In genomic region chr12:109477185-109477962, GRCh38 we compare ENCODE assay signal across 8 cellular contexts. TPM values are rescaled to one million over a fixed set of nuclear protein-coding genes. Genes with fewer than 3 reads are reported as not detected.
DNase-seq lines count a peak whose midpoint lies in the region; ATAC-seq and TF ChIP-seq lines count a peak whose summit lies in the region.

A gene with protein sequence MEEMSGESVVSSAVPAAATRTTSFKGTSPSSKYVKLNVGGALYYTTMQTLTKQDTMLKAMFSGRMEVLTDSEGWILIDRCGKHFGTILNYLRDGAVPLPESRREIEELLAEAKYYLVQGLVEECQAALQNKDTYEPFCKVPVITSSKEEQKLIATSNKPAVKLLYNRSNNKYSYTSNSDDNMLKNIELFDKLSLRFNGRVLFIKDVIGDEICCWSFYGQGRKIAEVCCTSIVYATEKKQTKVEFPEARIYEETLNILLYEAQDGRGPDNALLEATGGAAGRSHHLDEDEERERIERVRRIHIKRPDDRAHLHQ (minus strand): TSS chr12:109477300. CDS start chr12:109477262, 38 bp downstream.
A gene with protein sequence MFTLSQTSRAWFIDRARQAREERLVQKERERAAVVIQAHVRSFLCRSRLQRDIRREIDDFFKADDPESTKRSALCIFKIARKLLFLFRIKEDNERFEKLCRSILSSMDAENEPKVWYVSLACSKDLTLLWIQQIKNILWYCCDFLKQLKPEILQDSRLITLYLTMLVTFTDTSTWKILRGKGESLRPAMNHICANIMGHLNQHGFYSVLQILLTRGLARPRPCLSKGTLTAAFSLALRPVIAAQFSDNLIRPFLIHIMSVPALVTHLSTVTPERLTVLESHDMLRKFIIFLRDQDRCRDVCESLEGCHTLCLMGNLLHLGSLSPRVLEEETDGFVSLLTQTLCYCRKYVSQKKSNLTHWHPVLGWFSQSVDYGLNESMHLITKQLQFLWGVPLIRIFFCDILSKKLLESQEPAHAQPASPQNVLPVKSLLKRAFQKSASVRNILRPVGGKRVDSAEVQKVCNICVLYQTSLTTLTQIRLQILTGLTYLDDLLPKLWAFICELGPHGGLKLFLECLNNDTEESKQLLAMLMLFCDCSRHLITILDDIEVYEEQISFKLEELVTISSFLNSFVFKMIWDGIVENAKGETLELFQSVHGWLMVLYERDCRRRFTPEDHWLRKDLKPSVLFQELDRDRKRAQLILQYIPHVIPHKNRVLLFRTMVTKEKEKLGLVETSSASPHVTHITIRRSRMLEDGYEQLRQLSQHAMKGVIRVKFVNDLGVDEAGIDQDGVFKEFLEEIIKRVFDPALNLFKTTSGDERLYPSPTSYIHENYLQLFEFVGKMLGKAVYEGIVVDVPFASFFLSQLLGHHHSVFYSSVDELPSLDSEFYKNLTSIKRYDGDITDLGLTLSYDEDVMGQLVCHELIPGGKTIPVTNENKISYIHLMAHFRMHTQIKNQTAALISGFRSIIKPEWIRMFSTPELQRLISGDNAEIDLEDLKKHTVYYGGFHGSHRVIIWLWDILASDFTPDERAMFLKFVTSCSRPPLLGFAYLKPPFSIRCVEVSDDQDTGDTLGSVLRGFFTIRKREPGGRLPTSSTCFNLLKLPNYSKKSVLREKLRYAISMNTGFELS (plus strand): TSS chr12:109477634. CDS start chr12:109483552, 5,918 bp downstream.

- H3K9ac ChIP-seq in SK-N-SH = peak within 1 kb of the TSS; percentile 95

- no peaks in the 10 kb centered on the region for H3K27me3 ChIP-seq in SK-N-SH (ENCODE audit: insufficient read depth)

- no peaks in the 10 kb centered on the region for H3F3A ChIP-seq in SK-N-SH (replicated peaks; ENCODE audit: insufficient read depth)

- peaks cover 26% of the 10 kb centered on the region for H4K20me1 ChIP-seq in SK-N-SH (ENCODE audit: insufficient read depth)

- ATAC-seq in HG02623 (IDR thresholded peaks at IDR 0.05; ENCODE audit: unreplicated experiment) = peak; percentile 91

- no peak for TF ChIP-seq CTCF in GM10248 (IDR thresholded peaks at IDR 0.05; ENCODE audit: control extremely low read depth, extremely low read depth, low read depth, missing control alignments)
- no peak; the same call in 1 of the 2 replicates for TF ChIP-seq CTCF in SK-N-SH (IDR thresholded peaks at IDR 0.05)

- POLR2A ChIA-PET in GM10248 (lab: Yijun Ruan, JAX) (interaction anchor here (0.6 kb wide), 1 partner anchor 1208 kb away, joined by 3 read pairs; no protein-coding TSS in a partner anchor), SK-N-SH (lab: Yijun Ruan, JAX) (interaction anchor here (0.6 to 1.3 kb wide), 3 partner anchors 9 to 433 kb away, joined by 3 read pairs; no protein-coding TSS in a partner anchor)

- H3K9me3 ChIP-seq in SK-N-SH = no peaks in the 10 kb centered on the region

- H3K4me2 ChIP-seq in SK-N-SH = peak within 1 kb of the TSS; percentile 80

- H3K4me3 ChIP-seq in SK-N-SH (ENCODE audit: low read depth in 2 of 2, low read length in 1 of 2) = peak within 1 kb of the TSS; percentile 93 to 94

- H3K27ac ChIP-seq in SK-N-SH (ENCODE audit: low read depth in 2 of 2, low read length in 1 of 2) = peak within 1 kb of the TSS; percentile 87 to 96

- peak; percentile 94 for DNase-seq in GM10248 (ENCODE audit: extremely low spot score)
- peak; percentile 78 for DNase-seq in NCI-H1092 treated with DMSO at 0.1 percent for 48 hours (lab: John Stamatoyannopoulos, UW)
- peak; percentile 94 for DNase-seq in SK-N-SH
- DNase-seq in activated naive CD4-positive, alpha-beta T cell treated with anti-CD3 and anti-CD28 coated beads, Interleukin-2, amount 10 ng/mL, durations not matched to agents 7 days and 5 days = peak; percentile 90
- DNase-seq in germinal center (ENCODE audit: low spot score) = peak; percentile 92
- DNase-seq in occipital lobe (lab: John Stamatoyannopoulos, UW) = peak; percentile 70
- DNase-seq in superior temporal gyrus (ENCODE audit: extremely low spot score) = peak; percentile 91

- no peaks in the 10 kb centered on the region for H3K9me2 ChIP-seq in SK-N-SH

- peaks cover 41% of the 10 kb centered on the region for H3K4me1 Mint-ChIP-seq in activated naive CD4-positive, alpha-beta T cell treated with anti-CD3 and anti-CD28 coated beads, Interleukin-2, amount 10 ng/mL, durations not matched to agents 7 days and 5 days

- H3K4me3 Mint-ChIP-seq in activated naive CD4-positive, alpha-beta T cell treated with anti-CD3 and anti-CD28 coated beads, Interleukin-2, amount 10 ng/mL, durations not matched to agents 7 days and 5 days = peak within 1 kb of the TSS; percentile 86

- H3K27me3 Mint-ChIP-seq in activated naive CD4-positive, alpha-beta T cell treated with anti-CD3 and anti-CD28 coated beads, Interleukin-2, amount 10 ng/mL, durations not matched to agents 7 days and 5 days = no peaks in the 10 kb centered on the region

- H3K36me3 ChIP-seq in SK-N-SH (replicated peaks in 1 of 2; ENCODE audit: control insufficient read depth in 1 of 2, insufficient read depth in 2 of 2, low read length in 1 of 2) = peaks cover 0 to 14% of the 10 kb centered on the region in 2 experiments

- peaks cover 16 to 17% of the 10 kb centered on the region in 2 experiments; a peak in 3 of 4 replicates for H3K4me1 ChIP-seq in SK-N-SH (ENCODE audit: control insufficient read depth in 1 of 2, insufficient read depth in 2 of 2, low read depth in 1 of 2, low read length in 1 of 2)

- no peak for TF ChIP-seq RAD21 in SK-N-SH (IDR thresholded peaks at IDR 0.05; ENCODE audit: low read length)

- peaks cover 6% of the 10 kb centered on the region for H3K36me3 Mint-ChIP-seq in activated naive CD4-positive, alpha-beta T cell treated with anti-CD3 and anti-CD28 coated beads, Interleukin-2, amount 10 ng/mL, durations not matched to agents 7 days and 5 days

- no peaks in the 10 kb centered on the region for H3K9me3 Mint-ChIP-seq in activated naive CD4-positive, alpha-beta T cell treated with anti-CD3 and anti-CD28 coated beads, Interleukin-2, amount 10 ng/mL, durations not matched to agents 7 days and 5 days

- H3K79me2 ChIP-seq in SK-N-SH (ENCODE audit: insufficient read depth) = peaks cover 84% of the 10 kb centered on the region

- H2AFZ ChIP-seq in SK-N-SH (ENCODE audit: low read depth) = peak within 1 kb of the TSS; percentile 97

- H3K27ac Mint-ChIP-seq in activated naive CD4-positive, alpha-beta T cell treated with anti-CD3 and anti-CD28 coated beads, Interleukin-2, amount 10 ng/mL, durations not matched to agents 7 days and 5 days = peak within 1 kb of the TSS; percentile 96

- 2% methylated on average over 45 of the region's 54 CpGs for WGBS in SK-N-SH (ENCODE audit: low lambda C conversion rate)

- CTCF ChIA-PET in GM10248 (lab: Yijun Ruan, JAX) (interaction anchor here (0.7 to 1.1 kb wide), 4 partner anchors 11 to 120 kb away, joined by 3 to 4 read pairs (median 3); no protein-coding TSS in a partner anchor), SK-N-SH (lab: Yijun Ruan, JAX) (interaction anchor here (0.8 to 1.7 kb wide), 2 partner anchors 45 to 49 kb away, joined by 3 to 7 read pairs; no protein-coding TSS in a partner anchor)
- CTCF ChIA-PET in activated naive CD4-positive, alpha-beta T cell treated with anti-CD3 and anti-CD28 coated beads, Interleukin-2, amount 10 ng/mL, durations not matched to agents 7 days and 5 days (lab: Charles Lee) = interaction anchor here (2.1 to 2.3 kb wide), 2 partner anchors 9 to 45 kb away, joined by 4 to 7 read pairs; no protein-coding TSS in a partner anchor

- no peak for TF ChIP-seq EP300 in SK-N-SH (IDR thresholded peaks at IDR 0.05; ENCODE audit: borderline replicate concordance in 1 of 2, low read depth in 1 of 2, low read length in 1 of 2)

TF ChIP-seq in SK-N-SH, 30 proteins besides CTCF, POLR2A, EP300 and RAD21 (continues in another document):
- no peak for TF ChIP-seq FOXM1 (IDR thresholded peaks at IDR 0.05; ENCODE audit: low read depth)
- no peak for TF ChIP-seq RXRA (IDR thresholded peaks at IDR 0.05; ENCODE audit: borderline replicate concordance, low read depth)
- no peak for TF ChIP-seq EZH2phosphoT487 (IDR thresholded peaks at IDR 0.05; ENCODE audit: borderline replicate concordance, low read depth)
- TF ChIP-seq MXI1 (IDR thresholded peaks at IDR 0.05; ENCODE audit: low read depth, low read length) = peak; percentile 86
- no peak for TF ChIP-seq MEF2A (IDR thresholded peaks at IDR 0.05; ENCODE audit: borderline replicate concordance, low read depth)
- peak; percentile 96 for TF ChIP-seq TAF1 (IDR thresholded peaks at IDR 0.05; ENCODE audit: borderline replicate concordance, low read depth, low read length)
- 0 out of 2 replicates have a peak, but pooled peaks have one; percentile 51 for TF ChIP-seq MAX (IDR thresholded peaks at IDR 0.05; ENCODE audit: low read depth)
- no peak for TF ChIP-seq SMC3 (IDR thresholded peaks at IDR 0.05; ENCODE audit: low read depth, low read length)
- no peak for TF ChIP-seq GATA2 (CRISPR knock-in tag; IDR thresholded peaks at IDR 0.05)
- no peak for TF ChIP-seq ZBTB33 (IDR thresholded peaks at IDR 0.05; ENCODE audit: borderline replicate concordance, low read depth)
- peak; percentile 98 for TF ChIP-seq YY1 (IDR thresholded peaks at IDR 0.05; ENCODE audit: low read depth)
- peak; percentile 60; the same call in 1 of the 2 replicates for TF ChIP-seq SIN3A (IDR thresholded peaks at IDR 0.05; ENCODE audit: borderline replicate concordance, low read depth, low read length)

RNA-seq across cellular contexts. Expression of the first gene that starts in this region (rescaled TPM):
- 66.9 and 92.9 TPM in 2 replicates for polyA plus RNA-seq in SK-N-SH (2012; rRNA removed)
- polyA plus RNA-seq in SK-N-SH (2012; cell fraction: cytosol; rRNA removed) = 69.6 and 99.0 TPM in 2 replicates
- polyA plus RNA-seq in SK-N-SH (2012; cell fraction: nucleus; rRNA removed) = 93.8 and 122 TPM in 2 replicates
- total RNA-seq in occipital lobe = 55.2 TPM

RNA-seq across cellular contexts. Expression of the second gene that starts in this region (rescaled TPM):
- polyA plus RNA-seq in SK-N-SH (2012; rRNA removed) = 28.6 and 31.9 TPM in 2 replicates
- 20.3 and 23.0 TPM in 2 replicates for polyA plus RNA-seq in SK-N-SH (2012; cell fraction: cytosol; rRNA removed)
- 60.4 and 65.8 TPM in 2 replicates for polyA plus RNA-seq in SK-N-SH (2012; cell fraction: nucleus; rRNA removed)
- total RNA-seq in occipital lobe = 24.3 TPM

Comparison
In these comparisons a context has a peak if more than half of its experiments do, and no peak if none do; other contexts are left out.
1. Peak in every context shown above with its lines: DNase-seq, ATAC-seq, H3K4me3 ChIP-seq and H3K27ac ChIP-seq.